In genomic region chr12:15393037-15393436, GRCh38 we compare ENCODE assay signal across 17 cellular contexts.
DNase-seq lines count a peak whose midpoint lies in the region; ATAC-seq and TF ChIP-seq lines count a peak whose summit lies in the region.
"Had no signal": no experiment of that assay in that cellular context is flagged by ENCODE, and none has a peak within 500 bp of the region (broad histone marks: within the 10 kb centered on the region; RNA-seq: fewer than 3 reads in every experiment).

No MANE protein-coding gene starts in this region.

- no peaks in the 10 kb centered on the region for H3F3A ChIP-seq in SK-N-SH (replicated peaks; ENCODE audit: insufficient read depth)

- H3K27ac Mint-ChIP-seq in CD4-positive, alpha-beta T cell = no peak overlapping the region
- H3K27ac Mint-ChIP-seq: CD4-positive, CD25-positive, alpha-beta regulatory T cell; HFFc6 had no signal

- H4K20me1 ChIP-seq in SK-N-SH (ENCODE audit: insufficient read depth) = no peaks in the 10 kb centered on the region
- H4K20me1 ChIP-seq: BLaER1 treated with 17β-estradiol and CSF1 and Interleukin-3, amounts not matched to agents 10 nM and 100 nM had no signal

- H3K9ac ChIP-seq in SK-N-SH = no peak overlapping the region
- H3K9ac ChIP-seq: BLaER1 treated with 17β-estradiol and CSF1 and Interleukin-3, amounts not matched to agents 10 nM and 100 nM had no signal

- H3K36me3 ChIP-seq in SK-N-SH (replicated peaks in 1 of 2; ENCODE audit: control insufficient read depth in 1 of 2, insufficient read depth in 2 of 2, low read length in 1 of 2) = no peaks in the 10 kb centered on the region
- H3K36me3 ChIP-seq: BLaER1 treated with 17β-estradiol and CSF1 and Interleukin-3, amounts not matched to agents 10 nM and 100 nM; HAP-1 had no signal

- CTCF ChIA-PET in CD4-positive, alpha-beta T cell (lab: Charles Lee) = no interaction called here
- CTCF ChIA-PET in SK-N-SH (lab: Yijun Ruan, JAX) = interaction anchor here (1.2 kb wide), 1 partner anchor 8 kb away, joined by 3 read pairs; no protein-coding TSS in a partner anchor

- H3K27me3 ChIP-seq in CD4-positive, alpha-beta T cell (ENCODE audit: control insufficient read depth, insufficient read depth, low read length) = no peaks in the 10 kb centered on the region
- no peaks in the 10 kb centered on the region for H3K27me3 ChIP-seq in SK-N-SH (ENCODE audit: insufficient read depth)
- H3K27me3 ChIP-seq: BLaER1 treated with 17β-estradiol and CSF1 and Interleukin-3, amounts not matched to agents 10 nM and 100 nM had no signal

- WGBS in SK-N-SH (ENCODE audit: low lambda C conversion rate) = 63% methylated on average over 1 of the region's 1 CpG

- no peaks in the 10 kb centered on the region for H3K9me2 ChIP-seq in SK-N-SH

- H3K9me3 Mint-ChIP-seq in CD4-positive, alpha-beta T cell = no peaks in the 10 kb centered on the region
- H3K9me3 Mint-ChIP-seq: HFFc6 had no signal

- H3K9me3 ChIP-seq in CD4-positive, alpha-beta T cell (ENCODE audit: control insufficient read depth, low read length) = no peaks in the 10 kb centered on the region
- no peaks in the 10 kb centered on the region for H3K9me3 ChIP-seq in SK-N-SH
- H3K9me3 ChIP-seq: BLaER1 treated with 17β-estradiol and CSF1 and Interleukin-3, amounts not matched to agents 10 nM and 100 nM; HAP-1 had no signal

- DNase-seq in ACHN = peak; percentile 80
- peak; percentile 38 for DNase-seq in HCEC 1CT
- peak; percentile 92 for DNase-seq in epithelial cell of proximal tubule (ENCODE audit: low read depth)
- peak; percentile 95 for DNase-seq in kidney tubule cell (ENCODE audit: low spot score)
- DNase-seq in CD4-positive, alpha-beta T cell = no peak
- DNase-seq in NCI-H187 (lab: John Stamatoyannopoulos, UW) = no peak
- no peak for DNase-seq in SK-N-SH
- DNase-seq: 8988T; CD4-positive, CD25-positive, alpha-beta regulatory T cell; DND-41; GDM1; GOT3; HFFc6 had no signal

- in situ Hi-C loops in ACHN (cut with HindIII; ENCODE audit: low pct_ligation_motif_present, low pct_unique_long_range_greater_than_20kb, low sequenced_read_pairs) = no loop called here

- POLR2A ChIA-PET in CD4-positive, alpha-beta T cell (lab: Charles Lee) = no interaction called here
- POLR2A ChIA-PET in SK-N-SH (lab: Yijun Ruan, JAX) = no interaction called here

- H3K4me3 Mint-ChIP-seq in CD4-positive, alpha-beta T cell = no peak overlapping the region
- H3K4me3 Mint-ChIP-seq: CD4-positive, CD25-positive, alpha-beta regulatory T cell; HFFc6 had no signal

- intact Hi-C loops in CD4-positive, alpha-beta T cell (cut with DNase I, micrococcal nuclease) = no loop called here

- H2AFZ ChIP-seq in SK-N-SH (ENCODE audit: low read depth) = no peak overlapping the region

- no peak overlapping the region for H3K4me2 ChIP-seq in SK-N-SH
- H3K4me2 ChIP-seq: BLaER1 treated with 17β-estradiol and CSF1 and Interleukin-3, amounts not matched to agents 10 nM and 100 nM had no signal

- H3K79me2 ChIP-seq in SK-N-SH (ENCODE audit: insufficient read depth) = no peaks in the 10 kb centered on the region

- H3K4me1 Mint-ChIP-seq in CD4-positive, alpha-beta T cell (ENCODE audit: low read depth) = no peaks in the 10 kb centered on the region
- H3K4me1 Mint-ChIP-seq: CD4-positive, CD25-positive, alpha-beta regulatory T cell had no signal

- no peaks in the 10 kb centered on the region for H3K36me3 Mint-ChIP-seq in CD4-positive, alpha-beta T cell (ENCODE audit: low read depth)
- H3K36me3 Mint-ChIP-seq: CD4-positive, CD25-positive, alpha-beta regulatory T cell had no signal

- no peak overlapping the region for H3K4me3 ChIP-seq in epithelial cell of proximal tubule (ENCODE audit: low read depth, low read length)
- H3K4me3 ChIP-seq in SK-N-SH (ENCODE audit: low read depth in 2 of 2, low read length in 1 of 2) = no peak overlapping the region
- H3K4me3 ChIP-seq: BLaER1 treated with 17β-estradiol and CSF1 and Interleukin-3, amounts not matched to agents 10 nM and 100 nM; HAP-1 had no signal

- no peak for TF ChIP-seq CTCF in epithelial cell of proximal tubule (conservative IDR thresholded peaks at IDR 0.05; ENCODE audit: low read depth, low read length)
- TF ChIP-seq CTCF in CD4-positive, alpha-beta T cell (IDR thresholded peaks at IDR 0.05) = no peak
- TF ChIP-seq CTCF in SK-N-SH (IDR thresholded peaks at IDR 0.05) = no peak

- TF ChIP-seq EP300 in SK-N-SH (IDR thresholded peaks at IDR 0.05; ENCODE audit: borderline replicate concordance in 1 of 2, low read depth in 1 of 2, low read length in 1 of 2) = no peak

- ATAC-seq in HG02623 (IDR thresholded peaks at IDR 0.05; ENCODE audit: unreplicated experiment) = no peak
- ATAC-seq in CD4-positive, alpha-beta T cell (ENCODE audit: poor library complexity) = no peak

- TF ChIP-seq RAD21 in SK-N-SH (IDR thresholded peaks at IDR 0.05; ENCODE audit: low read length) = no peak

- H3K27me3 Mint-ChIP-seq in CD4-positive, alpha-beta T cell = no peaks in the 10 kb centered on the region

- H3K27ac ChIP-seq in CD4-positive, alpha-beta T cell (ENCODE audit: low read depth, low read length) = no peak overlapping the region
- no peak overlapping the region for H3K27ac ChIP-seq in SK-N-SH (ENCODE audit: low read depth in 2 of 2, low read length in 1 of 2)
- H3K27ac ChIP-seq: BLaER1 treated with 17β-estradiol and CSF1 and Interleukin-3, amounts not matched to agents 10 nM and 100 nM; HL-60 had no signal

- H3K4me1 ChIP-seq in SK-N-SH (ENCODE audit: control insufficient read depth in 1 of 2, insufficient read depth in 2 of 2, low read depth in 1 of 2, low read length in 1 of 2) = no peaks in the 10 kb centered on the region; a peak in 1 of 4 replicates
- H3K4me1 ChIP-seq: BLaER1 treated with 17β-estradiol and CSF1 and Interleukin-3, amounts not matched to agents 10 nM and 100 nM; HAP-1 had no signal

TF ChIP-seq in SK-N-SH, 30 proteins besides CTCF, POLR2A, EP300 and RAD21:
- TF ChIP-seq IRF3 (IDR thresholded peaks at IDR 0.05; ENCODE audit: low read depth, low read length) (no peak), MXI1 (IDR thresholded peaks at IDR 0.05; ENCODE audit: low read depth, low read length) (no peak), FOXJ3 (CRISPR knock-in tag; IDR thresholded peaks at IDR 0.05) (no peak), CHD2 (IDR thresholded peaks at IDR 0.05; ENCODE audit: low read length, partially characterized antibody) (no peak), MEF2A (IDR thresholded peaks at IDR 0.05; ENCODE audit: borderline replicate concordance, low read depth) (no peak), JUND (IDR thresholded peaks at IDR 0.05) (no peak), RXRA (IDR thresholded peaks at IDR 0.05; ENCODE audit: borderline replicate concordance, low read depth) (no peak), GATA2 (CRISPR knock-in tag; IDR thresholded peaks at IDR 0.05) (no peak)

Comparison
In these comparisons a context has a peak if more than half of its experiments do, and no peak if none do; other contexts are left out.
1. DNase-seq: peak in ACHN (single experiment), HCEC 1CT (single experiment), epithelial cell of proximal tubule (single experiment) and kidney tubule cell (single experiment); none in CD4-positive, alpha-beta T cell (0 of 10), NCI-H187 (0 of 2) and SK-N-SH (single experiment).